In the genomic region with DNA sequence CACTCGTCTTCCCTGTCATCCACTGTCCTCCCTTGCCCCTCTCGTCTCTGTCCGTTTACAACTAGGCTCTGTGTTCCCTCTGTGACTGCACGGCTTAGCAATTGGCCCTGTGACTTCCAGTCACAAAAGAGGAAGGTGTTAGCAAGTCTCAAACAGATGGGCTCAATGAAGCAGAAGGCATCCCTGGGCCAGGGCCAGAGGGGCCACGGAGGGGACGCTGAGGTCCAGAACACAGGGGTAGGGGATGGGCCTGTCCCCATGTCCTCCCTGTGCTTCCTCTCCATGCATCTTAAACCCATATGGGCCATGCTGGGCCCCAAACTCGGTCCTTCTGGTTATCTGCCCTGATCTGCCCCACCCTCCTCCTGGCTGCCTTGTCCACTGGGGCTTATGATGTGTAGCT, we compare ENCODE assay signal across 9 cellular contexts. TPM values are rescaled to one million over a fixed set of nuclear protein-coding genes. Genes with fewer than 3 reads are reported as not detected.
DNase-seq lines count a peak whose midpoint lies in the region; ATAC-seq, FAIRE-seq and TF ChIP-seq lines count a peak whose summit lies in the region.
"Had no signal": no experiment of that assay in that cellular context is flagged by ENCODE, and none has a peak within 500 bp of the region (broad histone marks: within the 10 kb centered on the region; RNA-seq: fewer than 3 reads in every experiment).

A gene with protein sequence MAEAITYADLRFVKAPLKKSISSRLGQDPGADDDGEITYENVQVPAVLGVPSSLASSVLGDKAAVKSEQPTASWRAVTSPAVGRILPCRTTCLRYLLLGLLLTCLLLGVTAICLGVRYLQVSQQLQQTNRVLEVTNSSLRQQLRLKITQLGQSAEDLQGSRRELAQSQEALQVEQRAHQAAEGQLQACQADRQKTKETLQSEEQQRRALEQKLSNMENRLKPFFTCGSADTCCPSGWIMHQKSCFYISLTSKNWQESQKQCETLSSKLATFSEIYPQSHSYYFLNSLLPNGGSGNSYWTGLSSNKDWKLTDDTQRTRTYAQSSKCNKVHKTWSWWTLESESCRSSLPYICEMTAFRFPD (minus strand): TSS at position 89 of the 403 bp plus-strand sequence. CDS start 110 bp downstream, outside the sequence.

- POLR2A ChIA-PET in HepG2 (lab: Yijun Ruan, JAX) = no interaction called here

- H4K20me1 ChIP-seq in HepG2 (ENCODE audit: insufficient read depth, low read length) = no peaks in the 10 kb centered on the region

- H3K4me3 ChIP-seq in liver (ENCODE audit: low read depth in 1 of 3, low read length in 3 of 3) (peak within 1 kb of the TSS in 1 of 3 donors; percentile 37), HepG2 (replicated peaks in 1 of 3; ENCODE audit: insufficient read depth in 1 of 3, low read depth in 2 of 3, low read length in 3 of 3) (no peak within 1 kb of the TSS), astrocyte of the cerebellum (ENCODE audit: low read depth, low read length) (peak within 1 kb of the TSS; percentile 29), lung (peak within 1 kb of the TSS; percentile 18)

- no peaks in the 10 kb centered on the region for H3K36me3 ChIP-seq in liver (ENCODE audit: control insufficient read depth in 4 of 4, insufficient read depth in 3 of 4, low read depth in 1 of 4, low read length in 3 of 4)
- H3K36me3 ChIP-seq in HepG2 (replicated peaks in 1 of 2; ENCODE audit: control insufficient read depth in 1 of 2, insufficient read depth in 2 of 2, low read length in 2 of 2) = no peaks in the 10 kb centered on the region
- H3K36me3 ChIP-seq in lung (ENCODE audit: control insufficient read depth in 2 of 2, insufficient read depth in 2 of 2, low read length in 2 of 2) = no peaks in the 10 kb centered on the region
- H3K36me3 ChIP-seq: adrenal gland had no signal

- FAIRE-seq in HepG2 (lab: Jason Lieb, UNC) = no peak

- no peak for TF ChIP-seq EP300 in HepG2 (IDR thresholded peaks at IDR 0.05; ENCODE audit: low read depth in 2 of 2, low read length in 2 of 2)
- TF ChIP-seq EP300 in HepG2 (CRISPR knock-in tag; IDR thresholded peaks at IDR 0.05; ENCODE audit: borderline replicate concordance) = no peak

- TF ChIP-seq RAD21 in liver (IDR thresholded peaks at IDR 0.05) (no peak), HepG2 (CRISPR knock-in tag; IDR thresholded peaks at IDR 0.05) (no peak)

- TF ChIP-seq POLR2A in HepG2 (IDR thresholded peaks at IDR 0.05; ENCODE audit: insufficient read depth in 1 of 2, low read depth in 2 of 2, low read length in 2 of 2) = no peak

- peaks cover 0 to 2% (median 0%) of the 10 kb centered on the region in 4 donors for H3K4me1 ChIP-seq in liver (ENCODE audit: control insufficient read depth in 4 of 4, insufficient read depth in 4 of 4, low read length in 3 of 4)
- H3K4me1 ChIP-seq in HepG2 (ENCODE audit: insufficient read depth, low read length) = no peaks in the 10 kb centered on the region
- peaks cover 0 to 4% of the 10 kb centered on the region in 2 donors for H3K4me1 ChIP-seq in lung (ENCODE audit: control insufficient read depth in 2 of 2, insufficient read depth in 2 of 2, low read length in 2 of 2)

- peak within 1 kb of the TSS; percentile 6 to 31 for H3K27ac ChIP-seq in liver (ENCODE audit: low read depth in 1 of 2, low read length in 2 of 2)
- no peak within 1 kb of the TSS for H3K27ac ChIP-seq in HepG2 (ENCODE audit: extremely low read length, insufficient read depth, low read length)
- no peak within 1 kb of the TSS for H3K27ac ChIP-seq in lung (ENCODE audit: low read depth in 1 of 2, low read length in 1 of 2)

- H3K9me3 ChIP-seq in liver (ENCODE audit: control insufficient read depth in 4 of 4, low read length in 3 of 4) (no peaks in the 10 kb centered on the region), HepG2 (ENCODE audit: low read length) (no peaks in the 10 kb centered on the region), lung (ENCODE audit: control insufficient read depth in 2 of 2, insufficient read depth in 1 of 2, low read length in 1 of 2) (no peaks in the 10 kb centered on the region)
- H3K9me3 ChIP-seq: adrenal gland had no signal

- H3K9ac ChIP-seq in liver (ENCODE audit: low read depth in 1 of 2, low read length in 2 of 2) = no peak within 1 kb of the TSS
- no peak within 1 kb of the TSS for H3K9ac ChIP-seq in HepG2 (ENCODE audit: insufficient read depth, low read depth, low read length)

- peaks cover 0 to 8% (median 0%) of the 10 kb centered on the region in 4 donors for H3K27me3 ChIP-seq in liver (ENCODE audit: control insufficient read depth in 4 of 4, insufficient read depth in 4 of 4, low read length in 3 of 4)
- peaks cover 3 to 62% of the 10 kb centered on the region in 2 experiments; a peak in 3 of 5 replicates for H3K27me3 ChIP-seq in HepG2 (ENCODE audit: control insufficient read depth in 1 of 2, insufficient read depth in 2 of 2, low read length in 2 of 2)
- no peaks in the 10 kb centered on the region for H3K27me3 ChIP-seq in lung (ENCODE audit: control insufficient read depth, insufficient read depth)
- H3K27me3 ChIP-seq: adrenal gland had no signal

- intact Hi-C loops in HepG2 (cut with micrococcal nuclease; ENCODE audit: unreplicated experiment) = no loop called here

- TF ChIP-seq CTCF in liver (IDR thresholded peaks at IDR 0.05; ENCODE audit: low read depth, low read length, missing input control) (no peak), HepG2 (CRISPR knock-in tag; IDR thresholded peaks at IDR 0.05) (no peak), astrocyte of the cerebellum (IDR thresholded peaks at IDR 0.05; ENCODE audit: low read depth, low read length, missing control alignments) (no peak), lung (IDR thresholded peaks at IDR 0.05; ENCODE audit: control extremely low read depth, extremely low read depth) (no peak)

- 77% methylated on average over 7 of the region's 7 CpGs for WGBS in liver
- 11% methylated on average over 3 of the region's 7 CpGs for WGBS in HepG2 (ENCODE audit: low lambda C conversion rate)
- 35 to 59% methylated on average over 7 of the region's 7 CpGs for WGBS in lung, 2 donors

- no peak within 1 kb of the TSS for H3K4me2 ChIP-seq in HepG2 (ENCODE audit: low read depth, low read length)

- DNase-seq in HepG2 (ENCODE audit: low spot score) (no peak), astrocyte of the cerebellum (ENCODE audit: low read depth) (no peak), lung (ENCODE audit: low spot score) (no peak), DMS114 treated with DMSO at 0.1 percent for 48 hours (lab: John Stamatoyannopoulos, UW; ENCODE audit: unreplicated experiment) (no peak)
- no peak for DNase-seq in activated CD4-positive, CD25-positive, alpha-beta regulatory T cell (lab: John Stamatoyannopoulos, UW)

- CTCF ChIA-PET in HepG2 (lab: Yijun Ruan, JAX; ENCODE audit: low intra/inter-chr PET ratio, low total read pairs) = no interaction called here

- ATAC-seq in HepG2 = no peak
- ATAC-seq in lung (ENCODE audit: insufficient read depth, low FRiP score) = no peak
- no peak for ATAC-seq in GM21447 (IDR thresholded peaks at IDR 0.05; ENCODE audit: unreplicated experiment)
- ATAC-seq in HG03378 (IDR thresholded peaks at IDR 0.05; ENCODE audit: unreplicated experiment) = no peak

- no TSS peak for BruUV-seq in HepG2 (replicated peaks; lab: Mats Ljungman, UMichigan)

- H2AFZ ChIP-seq in HepG2 (ENCODE audit: low read length) = no peak within 1 kb of the TSS

- in situ Hi-C loops in HepG2 (cut with HindIII; ENCODE audit: extremely low pct_ligation_motif_present, low pct_unique_long_range_greater_than_20kb) (no loop called here), astrocyte of the cerebellum (cut with HindIII; ENCODE audit: low sequenced_read_pairs) (no loop called here)

- H3K79me2 ChIP-seq in HepG2 (ENCODE audit: insufficient read depth, low read length) = no peaks in the 10 kb centered on the region

RNA-seq across cellular contexts. Expression of the gene that starts here (rescaled TPM):
- total RNA-seq in liver (1 to 10 TPM; 4.7 to 5.7 TPM), HepG2 (2016; rRNA removed; fragmentation: Illumina TruSeq; extraction: Trizol) (0.18 TPM in 1 of 2 replicates, not detected in the other), lung (1 to 10 TPM; 5.2 to 6.6 TPM)
- polyA plus RNA-seq in liver (1 to 10 TPM; 2.0 to 2.2 TPM), HepG2 (2011; rRNA removed) (0.82 and 1.1 TPM in 2 replicates), lung (10 to 100 TPM in 1 of 2 donors, 1 to 10 TPM in 1; 3.1 to 10.6 TPM)
- total RNA-seq in HepG2 (2016; cell fraction: cytosol; rRNA removed; fragmentation: Illumina TruSeq; extraction: Trizol; ENCODE audit: low read depth) = not detected in 2 replicates
- 0.17 TPM in 1 of 2 replicates, not detected in the other for total RNA-seq in HepG2 (2016; cell fraction: insoluble cytoplasmic fraction; rRNA removed; fragmentation: Illumina TruSeq; extraction: Trizol)
- total RNA-seq in HepG2 (2016; cell fraction: membrane; rRNA removed; fragmentation: Illumina TruSeq; extraction: Trizol) = not detected in 2 replicates
- 1.0 TPM in 1 of 2 replicates, not detected in the other for total RNA-seq in HepG2 (2016; cell fraction: nucleus; rRNA removed; fragmentation: Illumina TruSeq; extraction: Trizol)
- polyA plus RNA-seq in HepG2 (2011; cell fraction: cytosol; rRNA removed) = 0.19 and 0.32 TPM in 2 replicates
- polyA plus RNA-seq in HepG2 (2011; cell fraction: nucleus; rRNA removed) = 2.3 and 3.2 TPM in 2 replicates
- polyA plus RNA-seq in HepG2 (2012) = 0.19 and 0.71 TPM in 2 replicates
- not detected in 2 replicates for polyA plus RNA-seq in HepG2 (2016; cell fraction: cytosol; fragmentation: Illumina TruSeq; extraction: Trizol; ENCODE audit: low read depth)
- polyA plus RNA-seq in HepG2 (2016; cell fraction: insoluble cytoplasmic fraction; fragmentation: Illumina TruSeq; extraction: Trizol; ENCODE audit: low read depth) = not detected in 2 replicates
- not detected in 2 replicates for polyA plus RNA-seq in HepG2 (2016; cell fraction: membrane; fragmentation: Illumina TruSeq; extraction: Trizol; ENCODE audit: low read depth)
- 0.67 TPM in 1 of 2 replicates, not detected in the other for polyA plus RNA-seq in HepG2 (2016; cell fraction: nucleus; fragmentation: Illumina TruSeq; extraction: Trizol; ENCODE audit: insufficient read depth, low read depth)
- 0.23 and 0.64 TPM in 2 replicates for polyA minus RNA-seq in HepG2 (2011; rRNA and poly(A)+ RNA removed; ENCODE audit: low replicate concordance)
- polyA minus RNA-seq in HepG2 (2011; cell fraction: cytosol; rRNA and poly(A)+ RNA removed) = not detected in 2 replicates
- 1.7 and 2.4 TPM in 2 replicates for polyA minus RNA-seq in HepG2 (2011; cell fraction: nucleus; rRNA and poly(A)+ RNA removed)

Comparison
In these comparisons a context has a peak if more than half of its experiments do, and no peak if none do; other contexts are left out.
1. H3K27ac ChIP-seq: peak in liver (2 of 2); none in HepG2 (single experiment) and lung (0 of 2).
2. H3K4me3 ChIP-seq: peak in astrocyte of the cerebellum (single experiment) and lung (single experiment); none in HepG2 (0 of 3).